Comparison of ENCODE assay signal across 9 cellular contexts in the genomic region with DNA sequence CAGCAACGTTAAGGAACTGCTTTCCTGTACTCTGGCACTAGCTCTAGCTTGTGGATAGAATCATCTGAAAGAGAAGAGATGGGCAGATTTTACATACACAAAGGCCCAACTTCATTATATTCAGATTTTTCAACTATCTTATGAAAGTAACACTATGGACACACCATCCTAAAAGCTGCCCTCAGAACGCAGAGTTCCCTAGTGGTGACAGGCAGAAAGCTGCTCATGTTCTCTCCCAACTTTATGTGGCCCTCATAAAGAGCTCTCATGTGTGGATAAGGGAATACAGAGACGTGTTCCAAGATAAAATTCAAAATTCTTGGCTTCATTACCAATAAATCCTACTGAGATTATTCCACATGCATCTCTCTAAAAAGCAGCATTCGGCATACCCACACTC. TPM values are rescaled to one million over a fixed set of nuclear protein-coding genes. Genes with fewer than 3 reads are reported as not detected.
DNase-seq lines count a peak whose midpoint lies in the region; ATAC-seq and TF ChIP-seq lines count a peak whose summit lies in the region.
"Had no signal": no experiment of that assay in that cellular context is flagged by ENCODE, and none has a peak within 500 bp of the region (broad histone marks: within the 10 kb centered on the region; RNA-seq: fewer than 3 reads in every experiment).

No MANE protein-coding gene starts in this region.

- TF ChIP-seq CTCF in WTC11 (IDR thresholded peaks at IDR 0.05) = no peak

- peaks cover 8% of the 10 kb centered on the region for H3K4me1 ChIP-seq in iPS-15b (ENCODE audit: control insufficient read depth, insufficient read depth, low read length)
- H3K4me1 ChIP-seq in stomach smooth muscle (ENCODE audit: control insufficient read depth, insufficient read depth, low read length) = peaks cover 42% of the 10 kb centered on the region

- CTCF ChIA-PET in WTC11 (lab: Charles Lee) = interaction anchor here (0.6 to 3.3 kb wide), 11 partner anchors 21 to 209 kb away, joined by 3 to 15 read pairs (median 4); partner anchors contain the start of gene MMP15

- H3K9me3 Mint-ChIP-seq in WTC11 = no peaks in the 10 kb centered on the region

- H3K27me3 ChIP-seq in iPS-15b (ENCODE audit: control insufficient read depth, insufficient read depth, low read length) (no peaks in the 10 kb centered on the region), stomach smooth muscle (ENCODE audit: control insufficient read depth in 1 of 2, insufficient read depth in 2 of 2, low read length in 2 of 2) (no peaks in the 10 kb centered on the region)

- no peaks in the 10 kb centered on the region for H3K36me3 Mint-ChIP-seq in WTC11

- ATAC-seq in WTC11 = no peak
- no peak for ATAC-seq in activated CD4-positive, CD25-positive, alpha-beta regulatory T cell treated with anti-CD3 and anti-CD28 coated beads, Interleukin-2, amount 50 U/mL, for 24 hours

- H3K27ac ChIP-seq in stomach smooth muscle (ENCODE audit: low read length) = peak overlapping the region; percentile 69

- peak; percentile 11 for DNase-seq in SIG-M5 treated with dmso at 0.1 percent for 504 hours (lab: John Stamatoyannopoulos, UW; ENCODE audit: unreplicated experiment)
- DNase-seq in SIG-M5 (lab: John Stamatoyannopoulos, UW) = no peak
- DNase-seq in WTC11 (ENCODE audit: low spot score) = no peak
- no peak for DNase-seq in NK-92 treated with Interleukin-12 subunit alpha and Interleukin-12 subunit beta, amount 100 ng/mL, for 24 hours (lab: John Stamatoyannopoulos, UW)
- DNase-seq in NCI-H1105 treated with DMSO at 0.1 percent for 48 hours (lab: John Stamatoyannopoulos, UW) = no peak
- DNase-seq: DMS79 treated with DMSO at 0.1 percent for 48 hours had no signal

- no peaks in the 10 kb centered on the region for H3K36me3 ChIP-seq in iPS-15b (ENCODE audit: control insufficient read depth, insufficient read depth, low read length)
- no peaks in the 10 kb centered on the region for H3K36me3 ChIP-seq in stomach smooth muscle (ENCODE audit: control insufficient read depth in 2 of 2, insufficient read depth in 2 of 2, low read length in 2 of 2)

- no peak overlapping the region for H3K27ac Mint-ChIP-seq in WTC11

- H3K4me3 ChIP-seq in iPS-15b (ENCODE audit: low read depth, low read length) (peak overlapping the region; percentile 84), stomach smooth muscle (ENCODE audit: low read length in 2 of 2) (peak overlapping the region; percentile 93 to 96)

- H3K9ac ChIP-seq in iPS-15b (ENCODE audit: low read depth, low read length) (no peak overlapping the region), stomach smooth muscle (ENCODE audit: low read length in 2 of 2) (peak overlapping the region; percentile 64 to 66)

- peak overlapping the region; percentile 87 for H3K4me3 Mint-ChIP-seq in WTC11

- H3K9me3 ChIP-seq in iPS-15b (ENCODE audit: control insufficient read depth, insufficient read depth, low read length) (no peaks in the 10 kb centered on the region), stomach smooth muscle (ENCODE audit: control insufficient read depth in 2 of 2, low read length in 2 of 2) (no peaks in the 10 kb centered on the region)

- no peaks in the 10 kb centered on the region for H3K27me3 Mint-ChIP-seq in WTC11 (ENCODE audit: low read depth)

- peaks cover 29% of the 10 kb centered on the region for H3K4me1 Mint-ChIP-seq in WTC11

- POLR2A ChIA-PET in WTC11 (lab: Charles Lee) = interaction anchor here (2.9 kb wide), 1 partner anchor 101 kb away, joined by 29 read pairs; the partner anchor contains the start of gene MMP15

TF ChIP-seq in WTC11, 78 proteins besides CTCF, POLR2A, EP300 and RAD21 (continues in another document):
- TF ChIP-seq, protein P1, sequence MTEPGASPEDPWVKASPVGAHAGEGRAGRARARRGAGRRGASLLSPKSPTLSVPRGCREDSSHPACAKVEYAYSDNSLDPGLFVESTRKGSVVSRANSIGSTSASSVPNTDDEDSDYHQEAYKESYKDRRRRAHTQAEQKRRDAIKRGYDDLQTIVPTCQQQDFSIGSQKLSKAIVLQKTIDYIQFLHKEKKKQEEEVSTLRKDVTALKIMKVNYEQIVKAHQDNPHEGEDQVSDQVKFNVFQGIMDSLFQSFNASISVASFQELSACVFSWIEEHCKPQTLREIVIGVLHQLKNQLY (CRISPR knock-in tag; IDR thresholded peaks at IDR 0.05) = no peak
- TF ChIP-seq, protein P2, sequence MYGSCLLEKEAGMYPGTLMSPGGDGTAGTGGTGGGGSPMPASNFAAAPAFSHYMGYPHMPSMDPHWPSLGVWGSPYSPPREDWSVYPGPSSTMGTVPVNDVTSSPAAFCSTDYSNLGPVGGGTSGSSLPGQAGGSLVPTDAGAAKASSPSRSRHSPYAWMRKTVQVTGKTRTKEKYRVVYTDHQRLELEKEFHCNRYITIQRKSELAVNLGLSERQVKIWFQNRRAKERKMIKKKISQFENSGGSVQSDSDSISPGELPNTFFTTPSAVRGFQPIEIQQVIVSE (CRISPR knock-in tag; IDR thresholded peaks at IDR 0.05; ENCODE audit: borderline replicate concordance) = no peak
- TF ChIP-seq ZNF317 (CRISPR knock-in tag; IDR thresholded peaks at IDR 0.05; ENCODE audit: borderline replicate concordance, low read depth) (no peak), PRDM15 (CRISPR knock-in tag; IDR thresholded peaks at IDR 0.05) (no peak), SMAD3 (CRISPR knock-in tag; IDR thresholded peaks at IDR 0.05; ENCODE audit: borderline replicate concordance) (no peak), ZNF232 (CRISPR knock-in tag; IDR thresholded peaks at IDR 0.05) (no peak), KAT7 (CRISPR knock-in tag; IDR thresholded peaks at IDR 0.05; ENCODE audit: borderline replicate concordance) (no peak), ZNF138 (CRISPR knock-in tag; conservative IDR thresholded peaks at IDR 0.05) (no peak), ATF1 (CRISPR knock-in tag; IDR thresholded peaks at IDR 0.05) (no peak), STAT6 (CRISPR knock-in tag; conservative IDR thresholded peaks at IDR 0.05; ENCODE audit: low read depth) (no peak)
- TF ChIP-seq, protein P3, sequence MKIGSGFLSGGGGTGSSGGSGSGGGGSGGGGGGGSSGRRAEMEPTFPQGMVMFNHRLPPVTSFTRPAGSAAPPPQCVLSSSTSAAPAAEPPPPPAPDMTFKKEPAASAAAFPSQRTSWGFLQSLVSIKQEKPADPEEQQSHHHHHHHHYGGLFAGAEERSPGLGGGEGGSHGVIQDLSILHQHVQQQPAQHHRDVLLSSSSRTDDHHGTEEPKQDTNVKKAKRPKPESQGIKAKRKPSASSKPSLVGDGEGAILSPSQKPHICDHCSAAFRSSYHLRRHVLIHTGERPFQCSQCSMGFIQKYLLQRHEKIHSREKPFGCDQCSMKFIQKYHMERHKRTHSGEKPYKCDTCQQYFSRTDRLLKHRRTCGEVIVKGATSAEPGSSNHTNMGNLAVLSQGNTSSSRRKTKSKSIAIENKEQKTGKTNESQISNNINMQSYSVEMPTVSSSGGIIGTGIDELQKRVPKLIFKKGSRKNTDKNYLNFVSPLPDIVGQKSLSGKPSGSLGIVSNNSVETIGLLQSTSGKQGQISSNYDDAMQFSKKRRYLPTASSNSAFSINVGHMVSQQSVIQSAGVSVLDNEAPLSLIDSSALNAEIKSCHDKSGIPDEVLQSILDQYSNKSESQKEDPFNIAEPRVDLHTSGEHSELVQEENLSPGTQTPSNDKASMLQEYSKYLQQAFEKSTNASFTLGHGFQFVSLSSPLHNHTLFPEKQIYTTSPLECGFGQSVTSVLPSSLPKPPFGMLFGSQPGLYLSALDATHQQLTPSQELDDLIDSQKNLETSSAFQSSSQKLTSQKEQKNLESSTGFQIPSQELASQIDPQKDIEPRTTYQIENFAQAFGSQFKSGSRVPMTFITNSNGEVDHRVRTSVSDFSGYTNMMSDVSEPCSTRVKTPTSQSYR (CRISPR knock-in tag; IDR thresholded peaks at IDR 0.05) = no peak

RNA-seq across cellular contexts. Expression of gene CFAP20, which starts 1.5 kb away (rescaled TPM):
- total RNA-seq in WTC11 (2021) = 41.9 to 46.9 TPM (median 42.4 TPM) in 3 replicates
